In genomic region chr9:114202849-114203248, GRCh38 we compare ENCODE assay signal across 2 cellular contexts.
TF ChIP-seq lines count a peak whose summit lies in the region.

No MANE protein-coding gene starts in this region.

TF ChIP-seq in HepG2, 621 proteins besides CTCF, POLR2A, EP300 and RAD21:
- no peak for TF ChIP-seq ZFP91 (CRISPR knock-in tag; IDR thresholded peaks at IDR 0.05; ENCODE audit: borderline replicate concordance)
- peak; percentile 81 for TF ChIP-seq CEBPB (IDR thresholded peaks at IDR 0.05; ENCODE audit: borderline replicate concordance, low read depth, low read length)
- no peak for TF ChIP-seq PLRG1 (conservative IDR thresholded peaks at IDR 0.05)
TF ChIP-seq in HepG2: peak in this region for 1.

TF ChIP-seq in K562, 482 proteins besides CTCF, POLR2A, EP300 and RAD21:
- TF ChIP-seq MYBL2 (IDR thresholded peaks at IDR 0.05; ENCODE audit: low read depth), result no peak
- no peak for TF ChIP-seq MYBL2 (CRISPR knock-in tag; IDR thresholded peaks at IDR 0.05; ENCODE audit: borderline replicate concordance)
- TF ChIP-seq CAMTA2 (CRISPR knock-in tag; conservative IDR thresholded peaks at IDR 0.05), result no peak
- no peak for TF ChIP-seq BMI1 (IDR thresholded peaks at IDR 0.05; ENCODE audit: low read length)
- TF ChIP-seq HNRNPK (IDR thresholded peaks at IDR 0.05; ENCODE audit: low read depth, low read length, poor library complexity, severe bottlenecking), result no peak
- TF ChIP-seq CEBPB (tag; IDR thresholded peaks at IDR 0.05), result peak; percentile 76
- TF ChIP-seq CEBPG (CRISPR knock-in tag; IDR thresholded peaks at IDR 0.05), result no peak
- TF ChIP-seq CEBPG (tag; conservative IDR thresholded peaks at IDR 0.05 in 1 of 2, IDR thresholded peaks at IDR 0.05 in 1 of 2), result peak; percentile 47 to 63; a peak in 3 of 4 replicates
- no peak for TF ChIP-seq FOS (IDR thresholded peaks at IDR 0.05; ENCODE audit: extremely low read depth, insufficient read length)
- TF ChIP-seq BDP1 (IDR thresholded peaks at IDR 0.05; ENCODE audit: insufficient read depth, insufficient read length), result no peak
- no peak for TF ChIP-seq XRCC5 (IDR thresholded peaks at IDR 0.05; ENCODE audit: low read depth, low read length)
- TF ChIP-seq OTX1 (CRISPR knock-in tag; IDR thresholded peaks at IDR 0.05), result no peak
- TF ChIP-seq ZFP1 (CRISPR knock-in tag; IDR thresholded peaks at IDR 0.05), result no peak
